Comparison of ENCODE assay signal across 25 cellular contexts in the genomic region with DNA sequence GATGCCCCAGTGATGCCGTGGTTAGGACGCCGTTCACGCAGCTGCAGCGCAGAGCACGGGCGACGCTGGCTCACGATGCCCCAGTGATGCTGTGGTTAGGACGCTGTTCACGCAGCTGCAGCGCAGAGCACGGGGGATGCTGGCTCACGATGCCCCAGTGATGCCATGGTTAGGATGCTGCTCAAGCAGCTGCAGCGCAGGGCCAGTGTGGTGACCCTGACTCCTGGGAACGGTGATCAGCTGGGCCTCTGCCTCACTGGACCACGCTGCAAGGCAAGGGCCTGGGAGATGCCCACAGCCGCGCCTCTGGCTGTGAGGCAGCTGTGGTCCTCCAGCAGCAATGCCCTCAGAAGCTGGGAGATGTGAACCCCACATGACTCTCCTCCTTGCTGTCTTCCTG.
"Had no signal": no experiment of that assay in that cellular context is flagged by ENCODE, and none has a peak within 500 bp of the region (broad histone marks: within the 10 kb centered on the region; RNA-seq: fewer than 3 reads in every experiment).

No MANE protein-coding gene starts in this region.

- H3K4me1 ChIP-seq: lower lobe of right lung, parathyroid adenoma had no signal

- H3K36me3 ChIP-seq: left lung, lower lobe of right lung, right atrium auricular region, right lobe of liver, spleen, tibial nerve, uterus had no signal

- H3K9ac ChIP-seq: parathyroid adenoma had no signal

- H2AFZ ChIP-seq: parathyroid adenoma had no signal

- DNase-seq: hypothalamus; immature natural killer cell; kidney; left colon; left lung; lower lobe of right lung; mammary epithelial cell; mesenchymal stem cell; naive B cell; natural killer cell; nephron progenitor cell; nucleus accumbens; right lobe of liver; spleen; stimulated activated CD4-positive, alpha-beta T cell treated with anti-CD3 and anti-CD28 coated beads, Interleukin-4, amount 100 ng/mL, for 4 hours; stimulated activated CD8-positive, alpha-beta memory T cell treated with anti-CD3 and anti-CD28 coated beads, Interleukin-4, amount 100 ng/mL, for 48 hours; stimulated activated naive CD4-positive, alpha-beta T cell treated with Interleukin-2 at 50 U/mL for 16 hours; stimulated activated naive CD8-positive, alpha-beta T cell treated with anti-CD3 and anti-CD28 coated beads, Interleukin-15, amount 100 ng/mL, for 72 hours; substantia nigra; uterus had no signal

- ATAC-seq: left colon; left lung; lower lobe of right lung; natural killer cell; right lobe of liver; stimulated activated memory B cell treated with anti-CD40 and anti-IgM and Interleukin-4, amounts not matched to agents 10 μg/mL and 1 μg/mL and 100 μg/mL, for 72 hours; stimulated activated naive CD8-positive, alpha-beta T cell treated with anti-CD3 and anti-CD28 coated beads, Interleukin-15, amount 100 ng/mL, for 72 hours had no signal

- H3K27ac ChIP-seq: left lung, lower lobe of right lung, parathyroid adenoma, right atrium auricular region, right lobe of liver, skin epidermis, spleen, tibial nerve, uterus had no signal

- H3K79me2 ChIP-seq: parathyroid adenoma had no signal

- H3K9me3 ChIP-seq: left lung, lower lobe of right lung, right atrium auricular region, right lobe of liver, spleen, uterus had no signal

- H3K4me3 ChIP-seq: left lung, lower lobe of right lung, right atrium auricular region, right lobe of liver, skin epidermis, spleen, tibial nerve, uterus had no signal

- H3K27me3 ChIP-seq: right atrium auricular region, right lobe of liver, uterus had no signal
